18 cellular contexts compared by ENCODE assay signal in the genomic region with DNA sequence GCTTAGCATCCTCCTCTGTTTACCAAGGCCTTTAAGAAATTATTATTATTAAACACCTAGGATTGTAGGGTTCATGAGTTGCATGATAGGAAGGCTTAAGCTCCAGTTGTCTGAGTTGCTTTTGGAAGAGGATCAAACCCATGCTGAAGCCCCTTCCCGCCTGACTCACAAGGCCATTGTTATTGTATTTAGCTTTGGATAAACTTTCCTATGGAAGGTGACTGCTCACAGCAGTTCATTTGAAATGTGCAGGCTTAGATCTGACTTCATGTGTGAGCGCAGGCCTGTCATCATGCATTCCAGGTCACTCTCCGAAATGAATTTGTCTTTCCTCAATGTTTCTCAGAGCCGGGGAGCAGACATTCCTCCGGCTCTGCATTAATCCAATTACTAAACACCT.
DNase-seq lines count a peak whose midpoint lies in the region; TF ChIP-seq lines count a peak whose summit lies in the region.
"Had no signal": no experiment of that assay in that cellular context is flagged by ENCODE, and none has a peak within 500 bp of the region (broad histone marks: within the 10 kb centered on the region; RNA-seq: fewer than 3 reads in every experiment).

No MANE protein-coding gene starts in this region.

- no peaks in the 10 kb centered on the region for H3K27me3 ChIP-seq in AG04450 (ENCODE audit: control insufficient read depth, insufficient read depth, low read length)
- no peaks in the 10 kb centered on the region for H3K27me3 ChIP-seq in CD8-positive, alpha-beta memory T cell (ENCODE audit: insufficient read depth, low read length, poor library complexity, severe bottlenecking)
- H3K27me3 ChIP-seq: BLaER1 had no signal

- no peaks in the 10 kb centered on the region for H3K36me3 Mint-ChIP-seq in CD8-positive, alpha-beta memory T cell
- H3K36me3 Mint-ChIP-seq in T-helper 2 cell treated with Interferon-gamma antibody and Interleukin-4, amounts not matched to agents 5 μg/mL and 100 μg/mL, for 36 hours (ENCODE audit: low read depth) = no peaks in the 10 kb centered on the region
- H3K36me3 Mint-ChIP-seq: CD14-positive monocyte; CD4-positive, alpha-beta memory T cell had no signal

- no peak overlapping the region for H3K4me3 Mint-ChIP-seq in CD8-positive, alpha-beta memory T cell
- H3K4me3 Mint-ChIP-seq in T-helper 2 cell treated with Interferon-gamma antibody and Interleukin-4, amounts not matched to agents 5 μg/mL and 100 μg/mL, for 36 hours = no peak overlapping the region
- H3K4me3 Mint-ChIP-seq: CD14-positive monocyte had no signal

- in situ Hi-C loops in astrocyte of the cerebellum (cut with HindIII; ENCODE audit: low sequenced_read_pairs) = no loop called here

- no peaks in the 10 kb centered on the region for H3K4me1 Mint-ChIP-seq in CD8-positive, alpha-beta memory T cell
- no peaks in the 10 kb centered on the region for H3K4me1 Mint-ChIP-seq in T-helper 2 cell treated with Interferon-gamma antibody and Interleukin-4, amounts not matched to agents 5 μg/mL and 100 μg/mL, for 36 hours (ENCODE audit: low read depth)
- H3K4me1 Mint-ChIP-seq: CD14-positive monocyte; CD4-positive, alpha-beta memory T cell had no signal

- CTCF ChIA-PET in AG04450 (lab: Charles Lee) = no interaction called here
- CTCF ChIA-PET in CD8-positive, alpha-beta memory T cell (lab: Charles Lee) = no interaction called here

- DNase-seq in AG04450 (ENCODE audit: low read depth, low spot score) = peak; percentile 60
- peak; percentile 19 for DNase-seq in astrocyte of the cerebellum (ENCODE audit: low read depth)
- DNase-seq in choroid plexus epithelial cell (ENCODE audit: low read depth) = peak; percentile 61
- DNase-seq in non-pigmented ciliary epithelial cell (ENCODE audit: low read depth) = peak; percentile 41
- DNase-seq in CD8-positive, alpha-beta memory T cell = no peak
- no peak for DNase-seq in anterior cingulate cortex (lab: John Stamatoyannopoulos, UW)
- DNase-seq in T-helper 2 cell treated with Interferon-gamma antibody and Interleukin-4, amounts not matched to agents 5 μg/mL and 100 μg/mL, for 36 hours (ENCODE audit: low spot score) = no peak
- no peak for DNase-seq in retina
- DNase-seq: Calu3; CD4-positive, alpha-beta memory T cell; DMS79 treated with DMSO at 0.1 percent for 48 hours; EL; GM23248 had no signal

- no peaks in the 10 kb centered on the region for H3K4me1 ChIP-seq in CD8-positive, alpha-beta memory T cell (ENCODE audit: insufficient read depth, low read length)
- H3K4me1 ChIP-seq: BLaER1, HAP-1 had no signal

- POLR2A ChIA-PET in AG04450 (lab: Yijun Ruan, JAX) = no interaction called here
- POLR2A ChIA-PET in CD8-positive, alpha-beta memory T cell (lab: Charles Lee) = no interaction called here

- H3K27me3 Mint-ChIP-seq in CD8-positive, alpha-beta memory T cell = peaks cover 0 to 4% of the 10 kb centered on the region in 2 donors
- no peaks in the 10 kb centered on the region for H3K27me3 Mint-ChIP-seq in T-helper 2 cell treated with Interferon-gamma antibody and Interleukin-4, amounts not matched to agents 5 μg/mL and 100 μg/mL, for 36 hours (ENCODE audit: low read depth)

- H3K27ac Mint-ChIP-seq in CD8-positive, alpha-beta memory T cell = no peak overlapping the region
- no peak overlapping the region for H3K27ac Mint-ChIP-seq in T-helper 2 cell treated with Interferon-gamma antibody and Interleukin-4, amounts not matched to agents 5 μg/mL and 100 μg/mL, for 36 hours
- H3K27ac Mint-ChIP-seq: CD14-positive monocyte had no signal

- H3K9me3 Mint-ChIP-seq in CD8-positive, alpha-beta memory T cell = peaks cover 0 to 2% (median 0%) of the 10 kb centered on the region in 5 donors
- no peaks in the 10 kb centered on the region for H3K9me3 Mint-ChIP-seq in T-helper 2 cell treated with Interferon-gamma antibody and Interleukin-4, amounts not matched to agents 5 μg/mL and 100 μg/mL, for 36 hours
- H3K9me3 Mint-ChIP-seq: CD4-positive, alpha-beta memory T cell had no signal

- H3K4me3 ChIP-seq in AG04450 (ENCODE audit: low read depth, low read length) (no peak overlapping the region), astrocyte of the cerebellum (ENCODE audit: low read depth, low read length) (no peak overlapping the region), choroid plexus epithelial cell (ENCODE audit: low read depth, low read length) (no peak overlapping the region)
- H3K4me3 ChIP-seq in CD8-positive, alpha-beta memory T cell (ENCODE audit: low read length) = no peak overlapping the region
- H3K4me3 ChIP-seq: A549, BLaER1, GM23248, HAP-1 had no signal

- no peak for TF ChIP-seq CTCF in AG04450 (IDR thresholded peaks at IDR 0.05; ENCODE audit: low read depth, low read length)
- TF ChIP-seq CTCF in astrocyte of the cerebellum (IDR thresholded peaks at IDR 0.05; ENCODE audit: low read depth, low read length, missing control alignments) = no peak
- no peak for TF ChIP-seq CTCF in choroid plexus epithelial cell (conservative IDR thresholded peaks at IDR 0.05; ENCODE audit: low read depth, low read length)

- H3K36me3 ChIP-seq in CD8-positive, alpha-beta memory T cell (ENCODE audit: insufficient read depth, low read length) = no peaks in the 10 kb centered on the region
- H3K36me3 ChIP-seq: BLaER1, HAP-1 had no signal

- H3K27ac ChIP-seq in AG04450 (ENCODE audit: low read depth, low read length) = no peak overlapping the region
- no peak overlapping the region for H3K27ac ChIP-seq in CD8-positive, alpha-beta memory T cell (ENCODE audit: low read depth, low read length)
- H3K27ac ChIP-seq: 22Rv1, A549, BLaER1, GM23248 had no signal

- no peaks in the 10 kb centered on the region for H3K9me3 ChIP-seq in AG04450 (ENCODE audit: control insufficient read depth, insufficient read depth, low read length)
- H3K9me3 ChIP-seq in CD8-positive, alpha-beta memory T cell (ENCODE audit: low read length) = no peaks in the 10 kb centered on the region
- H3K9me3 ChIP-seq: A549, BLaER1, HAP-1 had no signal

Comparison
In these comparisons a context has a peak if more than half of its experiments do, and no peak if none do; other contexts are left out.
1. DNase-seq: peak in AG04450 (single experiment), astrocyte of the cerebellum (single experiment), choroid plexus epithelial cell (single experiment) and non-pigmented ciliary epithelial cell (single experiment); none in CD8-positive, alpha-beta memory T cell (0 of 5), anterior cingulate cortex (0 of 58), T-helper 2 cell treated with Interferon-gamma antibody and Interleukin-4, amounts not matched to agents 5 μg/mL and 100 μg/mL, for 36 hours (single experiment) and retina (single experiment).